In the genomic region with DNA sequence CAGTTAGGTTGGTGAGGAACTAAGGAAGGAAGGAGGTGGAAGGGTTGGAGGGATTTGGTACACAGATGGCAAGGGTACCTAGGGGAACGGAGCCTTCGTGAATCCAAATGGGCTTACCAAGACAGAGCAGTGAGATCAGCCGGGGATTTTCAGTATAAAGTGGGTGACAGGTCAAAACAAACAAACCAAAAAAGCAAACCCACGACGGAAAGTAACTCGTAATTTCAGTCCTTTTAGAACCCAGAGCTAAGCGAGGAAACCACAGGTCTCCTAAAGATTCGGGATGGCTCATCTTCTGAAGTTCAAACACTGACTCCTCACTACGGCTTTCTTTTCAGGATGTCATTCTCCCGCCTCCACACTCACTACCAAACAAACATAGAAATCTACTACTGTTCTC, we compare ENCODE assay signal across 1 cellular context.
TF ChIP-seq lines count a peak whose summit lies in the region.

No MANE protein-coding gene starts in this region.

TF ChIP-seq in H1, 55 proteins besides CTCF, POLR2A, EP300 and RAD21 (continued from another document):
- TF ChIP-seq EGR1 (IDR thresholded peaks at IDR 0.05; ENCODE audit: borderline replicate concordance, low read depth, low read length) (no peak), KDM4A (IDR thresholded peaks at IDR 0.05; ENCODE audit: low read depth, low read length, severe bottlenecking) (no peak), SP1 (IDR thresholded peaks at IDR 0.05; ENCODE audit: low read depth, low read length) (no peak), NRF1 (IDR thresholded peaks at IDR 0.05; ENCODE audit: low read depth, low read length) (no peak), BACH1 (IDR thresholded peaks at IDR 0.05; ENCODE audit: low read length) (no peak), HDAC2 (IDR thresholded peaks at IDR 0.05; ENCODE audit: borderline replicate concordance in 1 of 2, low read depth in 2 of 2, low read length in 2 of 2) (no peak), CEBPB (IDR thresholded peaks at IDR 0.05; ENCODE audit: low read depth, low read length) (no peak)
- TF ChIP-seq, protein P1, sequence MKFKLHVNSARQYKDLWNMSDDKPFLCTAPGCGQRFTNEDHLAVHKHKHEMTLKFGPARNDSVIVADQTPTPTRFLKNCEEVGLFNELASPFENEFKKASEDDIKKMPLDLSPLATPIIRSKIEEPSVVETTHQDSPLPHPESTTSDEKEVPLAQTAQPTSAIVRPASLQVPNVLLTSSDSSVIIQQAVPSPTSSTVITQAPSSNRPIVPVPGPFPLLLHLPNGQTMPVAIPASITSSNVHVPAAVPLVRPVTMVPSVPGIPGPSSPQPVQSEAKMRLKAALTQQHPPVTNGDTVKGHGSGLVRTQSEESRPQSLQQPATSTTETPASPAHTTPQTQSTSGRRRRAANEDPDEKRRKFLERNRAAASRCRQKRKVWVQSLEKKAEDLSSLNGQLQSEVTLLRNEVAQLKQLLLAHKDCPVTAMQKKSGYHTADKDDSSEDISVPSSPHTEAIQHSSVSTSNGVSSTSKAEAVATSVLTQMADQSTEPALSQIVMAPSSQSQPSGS (IDR thresholded peaks at IDR 0.05; ENCODE audit: low read length) = no peak
